ENCODE assay signal across 9 cellular contexts in the genomic region with DNA sequence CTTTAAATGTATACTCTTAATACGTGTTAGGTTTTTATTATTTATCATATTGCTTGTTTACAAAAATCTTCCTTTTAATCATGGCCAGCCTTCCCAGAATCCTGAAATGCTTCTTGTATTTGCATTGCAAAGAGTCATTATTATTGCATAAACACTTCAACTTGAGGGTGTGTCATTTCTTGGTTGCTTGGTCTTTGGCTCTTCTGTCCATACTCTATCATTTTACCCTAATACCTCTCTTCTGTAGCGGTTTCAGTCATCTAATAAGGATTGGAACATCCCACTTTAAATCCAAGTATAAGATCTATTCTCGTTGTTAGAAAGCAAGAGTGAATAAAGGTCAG.
DNase-seq lines count a peak whose midpoint lies in the region; ATAC-seq, FAIRE-seq and TF ChIP-seq lines count a peak whose summit lies in the region.
"Had no signal": no experiment of that assay in that cellular context is flagged by ENCODE, and none has a peak within 500 bp of the region (broad histone marks: within the 10 kb centered on the region; RNA-seq: fewer than 3 reads in every experiment).

No MANE protein-coding gene starts in this region.

- no peak overlapping the region for H3K4me3 Mint-ChIP-seq in activated naive CD8-positive, alpha-beta T cell treated with anti-CD3 and anti-CD28 coated beads for 36 hours
- H3K4me3 Mint-ChIP-seq: activated naive CD8-positive, alpha-beta T cell treated with anti-CD3 and anti-CD28 coated beads, Interleukin-2, amount 10 ng/mL, durations not matched to agents 7 days and 5 days had no signal

- H3K9me3 Mint-ChIP-seq in activated naive CD8-positive, alpha-beta T cell treated with anti-CD3 and anti-CD28 coated beads for 36 hours: no peaks in the 10 kb centered on the region
- H3K9me3 Mint-ChIP-seq: activated naive CD8-positive, alpha-beta T cell treated with anti-CD3 and anti-CD28 coated beads, Interleukin-2, amount 10 ng/mL, durations not matched to agents 7 days and 5 days had no signal

- peak overlapping the region; percentile 87 for H3K9ac ChIP-seq in GM23248
- peak overlapping the region; percentile 77; the same call in 1 of the 2 replicates for H3K9ac ChIP-seq in GM12878 (ENCODE audit: control insufficient read depth, insufficient read depth, low read length)
- peak overlapping the region; percentile 45 for H3K9ac ChIP-seq in muscle layer of colon (ENCODE audit: low read length)

- H3K9me3 ChIP-seq in GM23248 (ENCODE audit: low read depth) (no peaks in the 10 kb centered on the region), GM12878 (replicated peaks; ENCODE audit: control insufficient read depth, insufficient read depth, low read length) (no peaks in the 10 kb centered on the region), muscle layer of colon (ENCODE audit: low read length) (no peaks in the 10 kb centered on the region), body of pancreas (no peaks in the 10 kb centered on the region)

- RAD21 ChIA-PET in GM12878 (lab: Charles Lee; ENCODE audit: unreplicated experiment): interaction anchor here (0.6 to 3.1 kb wide), 19 partner anchors 10 to 537 kb away, joined by 3 to 21 read pairs (median 5); a partner anchor contains a TSS

- H3K4me1 Mint-ChIP-seq in activated naive CD8-positive, alpha-beta T cell treated with anti-CD3 and anti-CD28 coated beads for 36 hours: peaks cover 14% of the 10 kb centered on the region

- H2AFZ ChIP-seq in GM23248 (peak overlapping the region; percentile 94), GM12878 (ENCODE audit: control insufficient read depth, low read depth, low read length) (peak overlapping the region; percentile 68)

- 5 to 6% methylated on average over 3 of the region's 3 CpGs for WGBS in GM23248 (ENCODE audit: low coverage in 1 of 2, low lambda C conversion rate in 2 of 2, missing lambda C conversion rate in 2 of 2), 2 experiments
- WGBS in GM12878 (ENCODE audit: insufficient coverage, insufficient replicate concordance, low lambda C conversion rate, missing lambda C conversion rate): 25% methylated on average over 3 of the region's 3 CpGs
- WGBS in body of pancreas, 2 donors: 41 to 42% methylated on average over 3 of the region's 3 CpGs

- H3F3A ChIP-seq in GM23248 (ENCODE audit: insufficient read depth): peaks cover 20% of the 10 kb centered on the region; the same call in 1 of the 2 replicates

- H3K36me3 Mint-ChIP-seq in activated naive CD8-positive, alpha-beta T cell treated with anti-CD3 and anti-CD28 coated beads for 36 hours: no peaks in the 10 kb centered on the region
- H3K36me3 Mint-ChIP-seq: activated naive CD8-positive, alpha-beta T cell treated with anti-CD3 and anti-CD28 coated beads, Interleukin-2, amount 10 ng/mL, durations not matched to agents 7 days and 5 days had no signal

- H3K27ac Mint-ChIP-seq in activated naive CD8-positive, alpha-beta T cell treated with anti-CD3 and anti-CD28 coated beads for 36 hours: no peak overlapping the region
- H3K27ac Mint-ChIP-seq: activated naive CD8-positive, alpha-beta T cell treated with anti-CD3 and anti-CD28 coated beads, Interleukin-2, amount 10 ng/mL, durations not matched to agents 7 days and 5 days had no signal

- H3K4me2 ChIP-seq in GM23248 (ENCODE audit: unreplicated experiment) (peak overlapping the region; percentile 97), GM12878 (ENCODE audit: control insufficient read depth, insufficient read depth) (peak overlapping the region; percentile 79)

- TF ChIP-seq CTCF in AG10803 (conservative IDR thresholded peaks at IDR 0.05; ENCODE audit: low read length): no peak
- TF ChIP-seq CTCF in GM12878 (IDR thresholded peaks at IDR 0.05 in 2 of 3, conservative IDR thresholded peaks at IDR 0.05 in 1 of 3; ENCODE audit: control insufficient read depth in 2 of 3, extremely low read depth in 1 of 3, insufficient read depth in 1 of 3, low read depth in 3 of 3, low read length in 3 of 3): no peak
- no peak for TF ChIP-seq CTCF in body of pancreas (IDR thresholded peaks at IDR 0.05)

- no peak for TF ChIP-seq EP300 in GM12878 (IDR thresholded peaks at IDR 0.05; ENCODE audit: borderline replicate concordance in 1 of 2, control insufficient read depth in 1 of 2, low read depth in 2 of 2, low read length in 2 of 2)

- SMC1A ChIA-PET in GM12878 (lab: Charles Lee; ENCODE audit: uncharacterized antibody, unreplicated experiment): interaction anchor here (0.9 to 2.7 kb wide), 27 partner anchors 8 to 536 kb away, joined by 3 to 15 read pairs (median 5); a partner anchor contains a TSS

- H3K27ac ChIP-seq in GM23248: peak overlapping the region; percentile 71
- peak overlapping the region; percentile 77 for H3K27ac ChIP-seq in GM12878 (ENCODE audit: control insufficient read depth, insufficient read depth)
- no peak overlapping the region for H3K27ac ChIP-seq in muscle layer of colon (ENCODE audit: low read depth, low read length)
- peak overlapping the region in 2 of 4 donors; percentile 49 to 53 for H3K27ac ChIP-seq in body of pancreas

- H3K27me3 Mint-ChIP-seq in activated naive CD8-positive, alpha-beta T cell treated with anti-CD3 and anti-CD28 coated beads for 36 hours: no peaks in the 10 kb centered on the region
- H3K27me3 Mint-ChIP-seq: activated naive CD8-positive, alpha-beta T cell treated with anti-CD3 and anti-CD28 coated beads, Interleukin-2, amount 10 ng/mL, durations not matched to agents 7 days and 5 days had no signal

- H3K27me3 ChIP-seq in GM23248 (replicated peaks; ENCODE audit: insufficient read depth): no peaks in the 10 kb centered on the region
- H3K27me3 ChIP-seq in GM12878 (replicated peaks in 1 of 2; ENCODE audit: control insufficient read depth in 2 of 2, insufficient read depth in 2 of 2, low read length in 1 of 2): no peaks in the 10 kb centered on the region
- no peaks in the 10 kb centered on the region for H3K27me3 ChIP-seq in muscle layer of colon (ENCODE audit: control insufficient read depth in 1 of 2, insufficient read depth in 2 of 2, low read length in 2 of 2)
- H3K27me3 ChIP-seq in body of pancreas: no peaks in the 10 kb centered on the region

- CTCF ChIA-PET in GM12878 (lab: Yijun Ruan, JAX): interaction anchor here (0.6 to 2.2 kb wide), 13 partner anchors 8 to 520 kb away, joined by 3 to 10 read pairs (median 4); no protein-coding TSS in a partner anchor

- FAIRE-seq in GM12878 (lab: Jason Lieb, UNC): no peak

- H3K4me3 ChIP-seq in AG10803 (ENCODE audit: low read length): peak overlapping the region; percentile 78
- peak overlapping the region; percentile 95 for H3K4me3 ChIP-seq in GM23248
- peak overlapping the region; percentile 79; the same call in 1 of the 2 replicates for H3K4me3 ChIP-seq in GM12878
- H3K4me3 ChIP-seq in muscle layer of colon (ENCODE audit: low read depth in 1 of 2, low read length in 2 of 2): peak overlapping the region in 1 of 2 donors; percentile 86
- no peak overlapping the region for H3K4me3 ChIP-seq in body of pancreas

- H3K36me3 ChIP-seq in GM23248 (ENCODE audit: low read depth) (no peaks in the 10 kb centered on the region), GM12878 (ENCODE audit: control insufficient read depth in 2 of 2, insufficient read depth in 2 of 2, low read length in 1 of 2) (no peaks in the 10 kb centered on the region), muscle layer of colon (ENCODE audit: insufficient read depth, low read length) (no peaks in the 10 kb centered on the region), body of pancreas (replicated peaks in 1 of 2; ENCODE audit: insufficient read depth in 1 of 2, low read depth in 2 of 2) (no peaks in the 10 kb centered on the region)

- ATAC-seq in GM12878: no peak; the same call in 2 of the 3 replicates
- no peak for ATAC-seq in body of pancreas
- no peak for ATAC-seq in HG03045 (IDR thresholded peaks at IDR 0.05; ENCODE audit: unreplicated experiment)

- H4K20me1 ChIP-seq in GM23248 (ENCODE audit: insufficient read depth) (no peaks in the 10 kb centered on the region), GM12878 (ENCODE audit: control insufficient read depth, insufficient read depth) (no peaks in the 10 kb centered on the region)

- POLR2A ChIA-PET in GM12878 (lab: Charles Lee): interaction anchor here (0.6 to 2.1 kb wide), 12 partner anchors 8 to 854 kb away, joined by 3 to 24 read pairs (median 4); a partner anchor contains a TSS

- no peaks in the 10 kb centered on the region for H3K9me2 ChIP-seq in GM23248 (ENCODE audit: insufficient read depth)

- TF ChIP-seq POLR2A in GM12878 (IDR thresholded peaks at IDR 0.05; ENCODE audit: low read depth, low read length) (no peak), body of pancreas (IDR thresholded peaks at IDR 0.05) (no peak)

- H3K79me2 ChIP-seq in GM23248 (ENCODE audit: insufficient read depth): no peaks in the 10 kb centered on the region
- H3K79me2 ChIP-seq in GM12878 (ENCODE audit: control insufficient read depth, insufficient read depth, low read length): peaks cover 10% of the 10 kb centered on the region

- peak; percentile 37 for DNase-seq in AG10803 (ENCODE audit: low read depth)
- peak; percentile 63 for DNase-seq in GM23248
- no peak for DNase-seq in GM12878 (ENCODE audit: low read depth, low spot score)
- DNase-seq in body of pancreas: no peak
- no peak for DNase-seq in activated naive CD8-positive, alpha-beta T cell treated with anti-CD3 and anti-CD28 coated beads for 36 hours
- DNase-seq in activated CD4-positive, alpha-beta T cell treated with anti-CD3 and anti-CD28 coated beads for 1 hour: no peak

- in situ Hi-C loops in GM23248 (cut with MboI) (no loop called here), GM12878 (cut with MboI) (no loop called here)

- H3K4me1 ChIP-seq in GM23248 (ENCODE audit: insufficient read depth): peaks cover 26% of the 10 kb centered on the region
- peaks cover 23% of the 10 kb centered on the region for H3K4me1 ChIP-seq in GM12878 (ENCODE audit: control insufficient read depth, insufficient read depth, low read length)
- peaks cover 9% of the 10 kb centered on the region for H3K4me1 ChIP-seq in muscle layer of colon (ENCODE audit: insufficient read depth, low read length)
- H3K4me1 ChIP-seq in body of pancreas: peaks cover 15% of the 10 kb centered on the region

- no peak for TF ChIP-seq RAD21 in GM12878 (IDR thresholded peaks at IDR 0.05; ENCODE audit: insufficient read depth, low read depth, low read length)

- BruUV-seq in GM12878 (replicated peaks; lab: Mats Ljungman, UMichigan): no TSS peak

- intact Hi-C loops in GM12878 (cut with micrococcal nuclease; ENCODE audit: unreplicated experiment) (no loop called here), body of pancreas (cut with DNase I) (no loop called here)

TF ChIP-seq in GM12878, 131 proteins besides CTCF, POLR2A, EP300 and RAD21 (continues in another document):
- TF ChIP-seq NRF1 (conservative IDR thresholded peaks at IDR 0.05; ENCODE audit: low read depth, low read length) (no peak), HCFC1 (IDR thresholded peaks at IDR 0.05; ENCODE audit: low read length) (no peak), NFIC (IDR thresholded peaks at IDR 0.05; ENCODE audit: low read depth, low read length) (no peak)

Comparison
In these comparisons a context has a peak if more than half of its experiments do, and no peak if none do; other contexts are left out.
1. DNase-seq: peak in AG10803 (single experiment) and GM23248 (single experiment); none in GM12878 (single experiment), body of pancreas (0 of 4), activated naive CD8-positive, alpha-beta T cell treated with anti-CD3 and anti-CD28 coated beads for 36 hours (single experiment) and activated CD4-positive, alpha-beta T cell treated with anti-CD3 and anti-CD28 coated beads for 1 hour (single experiment).
2. H3K4me3 ChIP-seq: peak in AG10803 (single experiment), GM23248 (single experiment) and GM12878 (single experiment); none in body of pancreas (0 of 2).
3. Peak in every context shown above with its lines, with median percentiles within 50 percentile points of each other: H3K9ac ChIP-seq.